Comparison of ENCODE assay signal across 7 cellular contexts in genomic region chr2:227460079-227460485, GRCh38. TPM values are rescaled to one million over a fixed set of nuclear protein-coding genes. Genes with fewer than 3 reads are reported as not detected.
DNase-seq lines count a peak whose midpoint lies in the region; ATAC-seq, FAIRE-seq and TF ChIP-seq lines count a peak whose summit lies in the region.

No MANE protein-coding gene starts in this region.

- CTCF ChIA-PET in Caco-2 (lab: Charles Lee), result no interaction called here

- no peak for TF ChIP-seq POLR2A in transverse colon (IDR thresholded peaks at IDR 0.05)

- H3K36me3 ChIP-seq in Caco-2 (ENCODE audit: control insufficient read depth, insufficient read depth, low read length) (no peaks in the 10 kb centered on the region), transverse colon (no peaks in the 10 kb centered on the region)

- H3K4me1 Mint-ChIP-seq in Caco-2 (ENCODE audit: low read depth, unreplicated experiment), result peaks cover 14% of the 10 kb centered on the region

- H3K9me3 ChIP-seq in Caco-2 (no peaks in the 10 kb centered on the region), transverse colon (no peaks in the 10 kb centered on the region)

- FAIRE-seq in RCC 7860 (lab: Jason Lieb, UNC), result peak; percentile 95

- no peak for TF ChIP-seq CTCF in Caco-2 (IDR thresholded peaks at IDR 0.05; ENCODE audit: insufficient read depth in 1 of 2, low read depth in 1 of 2, low read length in 1 of 2, severe bottlenecking in 1 of 2, unreplicated experiment in 1 of 2)
- no peak for TF ChIP-seq CTCF in transverse colon (IDR thresholded peaks at IDR 0.05)

- peak; percentile 31 for ATAC-seq in GM21717 (IDR thresholded peaks at IDR 0.05; ENCODE audit: unreplicated experiment)

- H3K4me3 Mint-ChIP-seq in Caco-2 (ENCODE audit: unreplicated experiment), result no peak overlapping the region

- peaks cover 16% of the 10 kb centered on the region for H3K4me1 ChIP-seq in Caco-2
- no peaks in the 10 kb centered on the region for H3K4me1 ChIP-seq in transverse colon

- no peaks in the 10 kb centered on the region for H3K27me3 Mint-ChIP-seq in Caco-2 (ENCODE audit: insufficient read depth, unreplicated experiment)

- H3K27me3 ChIP-seq in Caco-2 (replicated peaks; ENCODE audit: control insufficient read depth, insufficient read depth, low read length) (no peaks in the 10 kb centered on the region), transverse colon (no peaks in the 10 kb centered on the region)

- H3K27ac ChIP-seq in transverse colon, result no peak overlapping the region

- WGBS in transverse colon (ENCODE audit: low coverage in 1 of 2), 2 donors, result 50% methylated on average over 1 to 8 of the region's 8 CpGs

- no peak for TF ChIP-seq EP300 in transverse colon (IDR thresholded peaks at IDR 0.05; ENCODE audit: low read depth)

- DNase-seq in RCC 7860 (ENCODE audit: low spot score) (peak; percentile 85), activated gamma-delta T cell (lab: John Stamatoyannopoulos, UW) (peak; percentile 33), GOT3 (lab: John Stamatoyannopoulos, UW) (no peak), Caco-2 (no peak), transverse colon (no peak)
- peak; percentile 52 to 64 for DNase-seq in stimulated activated CD4-positive, alpha-beta T cell treated with anti-CD3 and anti-CD28 coated beads, Interleukin-1b, Interleukin-23, amount 100 ng/mL, for 4 hours (ENCODE audit: low read depth in 2 of 2)

- no peaks in the 10 kb centered on the region for H3K36me3 Mint-ChIP-seq in Caco-2 (ENCODE audit: insufficient read depth, unreplicated experiment)

- no peaks in the 10 kb centered on the region for H3K9me3 Mint-ChIP-seq in Caco-2 (ENCODE audit: unreplicated experiment)

- H3K4me3 ChIP-seq in Caco-2 (ENCODE audit: low read depth, low read length), result no peak overlapping the region
- H3K4me3 ChIP-seq in transverse colon, result no peak overlapping the region

- BruUV-seq in Caco-2 (replicated peaks; lab: Mats Ljungman, UMichigan), result no TSS peak

- intact Hi-C loops in Caco-2 (cut with micrococcal nuclease; ENCODE audit: unreplicated experiment) (no loop called here), transverse colon (cut with DNase I; ENCODE audit: low total_unique reads) (no loop called here)

- POLR2A ChIA-PET in Caco-2 (lab: Charles Lee), result no interaction called here

- no peak overlapping the region for H3K27ac Mint-ChIP-seq in Caco-2 (ENCODE audit: unreplicated experiment)

- in situ Hi-C loops in transverse colon (cut with MboI; ENCODE audit: low pct_ligation_motif_present in 1 of 4, low pct_unique_long_range_greater_than_20kb in 1 of 4, low sequenced_read_pairs in 3 of 4), result no loop called here

RNA-seq across cellular contexts. Expression of gene AGFG1, which starts 11.9 kb away (rescaled TPM):
- total RNA-seq in Caco-2 (2022) (73.1 and 73.2 TPM in 2 replicates), transverse colon (10 to 100 TPM; 15.5 to 76.3 (median 32.9) TPM)

Comparison
In these comparisons a context has a peak if more than half of its experiments do, and no peak if none do; other contexts are left out.
1. DNase-seq: peak in RCC 7860 (single experiment), activated gamma-delta T cell (single experiment) and stimulated activated CD4-positive, alpha-beta T cell treated with anti-CD3 and anti-CD28 coated beads, Interleukin-1b, Interleukin-23, amount 100 ng/mL, for 4 hours (2 of 2); none in GOT3 (single experiment), Caco-2 (0 of 2) and transverse colon (single experiment).